Comparison of ENCODE assay signal across 33 cellular contexts in the genomic region with DNA sequence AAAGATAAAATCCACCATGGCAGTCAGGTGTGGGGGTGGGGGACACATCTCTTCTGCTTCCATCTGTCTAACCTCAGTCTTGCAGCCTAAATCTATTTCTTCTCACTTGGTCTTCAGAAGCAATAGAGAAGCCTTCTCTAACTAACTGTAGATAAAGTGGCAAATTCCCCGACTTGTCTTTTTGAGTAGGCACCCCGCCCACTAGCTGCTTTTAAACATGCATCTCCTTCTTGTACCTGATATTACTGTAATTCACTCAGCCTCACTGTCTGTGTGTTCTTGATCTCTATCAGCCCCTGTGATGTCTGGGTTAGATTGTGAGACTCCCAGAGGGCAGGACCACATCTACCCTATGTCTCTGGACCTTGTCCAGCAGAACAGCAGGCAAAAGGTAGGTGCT. TPM values are rescaled to one million over a fixed set of nuclear protein-coding genes. Genes with fewer than 3 reads are reported as not detected.
"Had no signal": no experiment of that assay in that cellular context is flagged by ENCODE, and none has a peak within 500 bp of the region (broad histone marks: within the 10 kb centered on the region; RNA-seq: fewer than 3 reads in every experiment).

No MANE protein-coding gene starts in this region.

- H3K36me3 Mint-ChIP-seq: activated CD4-positive, alpha-beta memory T cell treated with anti-CD3 and anti-CD28 coated beads for 36 hours; activated CD8-positive, alpha-beta memory T cell treated with anti-CD3 and anti-CD28 coated beads, Interleukin-2, amount 10 ng/mL, durations not matched to agents 7 days and 5 days; activated naive CD4-positive, alpha-beta T cell treated with anti-CD3 and anti-CD28 coated beads, Interleukin-2, amount 50 U/mL, for 24 hours; activated naive CD8-positive, alpha-beta T cell treated with anti-CD3 and anti-CD28 coated beads for 36 hours; WTC11 had no signal

- H3K4me3 Mint-ChIP-seq: activated CD4-positive, alpha-beta memory T cell treated with anti-CD3 and anti-CD28 coated beads for 36 hours; activated CD4-positive, alpha-beta T cell treated with anti-CD3 and anti-CD28 coated beads, Interleukin-2, amount 10 ng/mL, durations not matched to agents 24 days and 14 days; activated CD8-positive, alpha-beta memory T cell treated with anti-CD3 and anti-CD28 coated beads, Interleukin-2, amount 10 ng/mL, durations not matched to agents 7 days and 5 days; activated CD8-positive, alpha-beta T cell treated with anti-CD3 and anti-CD28 coated beads, Interleukin-2, amount 10 ng/mL, durations not matched to agents 7 days and 5 days; activated naive CD4-positive, alpha-beta T cell treated with anti-CD3 and anti-CD28 coated beads, Interleukin-2, amount 50 U/mL, for 24 hours; activated naive CD8-positive, alpha-beta T cell treated with anti-CD3 and anti-CD28 coated beads for 36 hours; activated naive CD8-positive, alpha-beta T cell treated with anti-CD3 and anti-CD28 coated beads, Interleukin-2, amount 50 U/mL, for 24 hours; activated T-helper 1 cell treated with anti-CD3 and anti-CD28 coated beads, Interleukin-12 subunit alpha, Interleukin-12 subunit beta, Interleukin-2, Interleukin-4 antibody, amounts not matched to agents 30 ng/mL and 10 ng/mL and 1 ng/mL, durations not matched to agents 14 hours and 24 hours and 36 hours; WTC11 had no signal

- ATAC-seq: activated CD8-positive, alpha-beta memory T cell treated with anti-CD3 and anti-CD28 coated beads, Interleukin-2, amount 10 ng/mL, durations not matched to agents 7 days and 5 days; activated CD8-positive, alpha-beta T cell treated with anti-CD3 and anti-CD28 coated beads, Interleukin-2, amount 10 ng/mL, durations not matched to agents 7 days and 5 days; activated naive CD8-positive, alpha-beta T cell treated with anti-CD3 and anti-CD28 coated beads, Interleukin-2, amount 50 U/mL, for 24 hours; body of pancreas; gastroesophageal sphincter; heart left ventricle; WTC11 had no signal

- H3K9me3 Mint-ChIP-seq: activated CD4-positive, alpha-beta memory T cell treated with anti-CD3 and anti-CD28 coated beads for 36 hours; activated CD4-positive, alpha-beta T cell treated with anti-CD3 and anti-CD28 coated beads, Interleukin-2, amount 10 ng/mL, durations not matched to agents 24 days and 14 days; activated naive CD4-positive, alpha-beta T cell treated with anti-CD3 and anti-CD28 coated beads, Interleukin-2, amount 50 U/mL, for 24 hours; activated naive CD8-positive, alpha-beta T cell treated with anti-CD3 and anti-CD28 coated beads for 36 hours; activated naive CD8-positive, alpha-beta T cell treated with anti-CD3 and anti-CD28 coated beads, Interleukin-2, amount 50 U/mL, for 24 hours; activated T-helper 1 cell treated with anti-CD3 and anti-CD28 coated beads, Interleukin-12 subunit alpha, Interleukin-12 subunit beta, Interleukin-2, Interleukin-4 antibody, amounts not matched to agents 30 ng/mL and 10 ng/mL and 1 ng/mL, durations not matched to agents 14 hours and 24 hours and 36 hours; activated T-helper 2 cell treated with anti-CD3 and anti-CD28 coated beads, Interferon-gamma antibody, Interleukin-2, Interleukin-4, amounts not matched to agents 10 μg/mL and 5 μg/mL and 100 μg/mL, durations not matched to agents 14 hours and 24 hours and 36 hours; WTC11 had no signal

- DNase-seq: activated CD4-positive, alpha-beta memory T cell treated with anti-CD3 and anti-CD28 coated beads for 36 hours; activated CD4-positive, alpha-beta T cell treated with anti-CD3 and anti-CD28 coated beads for 1 hour; activated CD4-positive, alpha-beta T cell treated with anti-CD3 and anti-CD28 coated beads, Interleukin-2, amount 10 ng/mL, durations not matched to agents 24 days and 14 days; activated CD8-positive, alpha-beta memory T cell treated with anti-CD3 and anti-CD28 coated beads, Interleukin-2, amount 10 ng/mL, durations not matched to agents 7 days and 5 days; activated CD8-positive, alpha-beta memory T cell treated with anti-CD3 and anti-CD28 coated beads, Interleukin-2, amount 50 U/mL, for 4 hours; activated CD8-positive, alpha-beta T cell treated with anti-CD3 and anti-CD28 coated beads, Interleukin-2, amount 10 ng/mL, durations not matched to agents 7 days and 5 days; activated gamma-delta T cell; activated naive CD4-positive, alpha-beta T cell treated with Interleukin-2 at 50 U/mL for 16 hours; activated naive CD8-positive, alpha-beta T cell treated with anti-CD3 and anti-CD28 coated beads for 36 hours; activated naive CD8-positive, alpha-beta T cell treated with anti-CD3 and anti-CD28 coated beads, Interleukin-2, amount 50 U/mL, for 24 hours; activated T-cell treated with anti-CD3 and anti-CD28 coated beads, Interleukin-2, amount 50 U/mL, for 1 hour; activated T-cell treated with anti-CD3 and anti-CD28 coated beads, Interleukin-2, amount 50 U/mL, for 48 hours; adrenal gland; aorta; body of pancreas; central memory CD4-positive, alpha-beta T cell; cerebellar nuclear complex; colonic mucosa; effector CD8-positive, alpha-beta T cell; esophagus squamous epithelium; foreskin melanocyte; heart left ventricle; T-helper 2 cell had no signal

- H3K27ac Mint-ChIP-seq: activated CD4-positive, alpha-beta memory T cell treated with anti-CD3 and anti-CD28 coated beads for 36 hours; activated CD4-positive, alpha-beta T cell treated with anti-CD3 and anti-CD28 coated beads, Interleukin-2, amount 10 ng/mL, durations not matched to agents 24 days and 14 days; activated CD8-positive, alpha-beta memory T cell treated with anti-CD3 and anti-CD28 coated beads, Interleukin-2, amount 10 ng/mL, durations not matched to agents 7 days and 5 days; activated CD8-positive, alpha-beta T cell treated with anti-CD3 and anti-CD28 coated beads, Interleukin-2, amount 10 ng/mL, durations not matched to agents 7 days and 5 days; activated naive CD4-positive, alpha-beta T cell treated with anti-CD3 and anti-CD28 coated beads, Interleukin-2, amount 50 U/mL, for 24 hours; activated naive CD8-positive, alpha-beta T cell treated with anti-CD3 and anti-CD28 coated beads for 36 hours; activated naive CD8-positive, alpha-beta T cell treated with anti-CD3 and anti-CD28 coated beads, Interleukin-2, amount 50 U/mL, for 24 hours; activated T-helper 1 cell treated with anti-CD3 and anti-CD28 coated beads, Interleukin-12 subunit alpha, Interleukin-12 subunit beta, Interleukin-2, Interleukin-4 antibody, amounts not matched to agents 30 ng/mL and 10 ng/mL and 1 ng/mL, durations not matched to agents 14 hours and 24 hours and 36 hours; activated T-helper 2 cell treated with anti-CD3 and anti-CD28 coated beads, Interferon-gamma antibody, Interleukin-2, Interleukin-4, amounts not matched to agents 10 μg/mL and 5 μg/mL and 100 μg/mL, durations not matched to agents 14 hours and 24 hours and 36 hours; WTC11 had no signal

- H3K4me3 ChIP-seq: adrenal gland, body of pancreas, breast epithelium, cardiac muscle cell, colonic mucosa, esophagus squamous epithelium, gastroesophageal sphincter, heart left ventricle had no signal

- H3K4me1 Mint-ChIP-seq: activated CD4-positive, alpha-beta T cell treated with anti-CD3 and anti-CD28 coated beads, Interleukin-2, amount 10 ng/mL, durations not matched to agents 24 days and 14 days; activated CD8-positive, alpha-beta memory T cell treated with anti-CD3 and anti-CD28 coated beads, Interleukin-2, amount 10 ng/mL, durations not matched to agents 7 days and 5 days had no signal

- H3K9me3 ChIP-seq: adrenal gland, body of pancreas, breast epithelium, colonic mucosa, esophagus squamous epithelium, gastroesophageal sphincter, heart left ventricle had no signal

RNA-seq across cellular contexts. Expression of a gene that starts 6.8 kb away (rescaled TPM):
- total RNA-seq: activated CD4-positive, alpha-beta memory T cell treated with anti-CD3 and anti-CD28 coated beads for 36 hours; activated CD4-positive, alpha-beta T cell treated with anti-CD3 and anti-CD28 coated beads, Interleukin-2, amount 10 ng/mL, durations not matched to agents 24 days and 14 days; activated CD8-positive, alpha-beta memory T cell treated with anti-CD3 and anti-CD28 coated beads for 36 hours; activated CD8-positive, alpha-beta memory T cell treated with anti-CD3 and anti-CD28 coated beads, Interleukin-2, amount 10 ng/mL, durations not matched to agents 7 days and 5 days; activated CD8-positive, alpha-beta T cell treated with anti-CD3 and anti-CD28 coated beads, Interleukin-2, amount 10 ng/mL, durations not matched to agents 7 days and 5 days; activated naive CD8-positive, alpha-beta T cell treated with anti-CD3 and anti-CD28 coated beads for 36 hours; activated T-helper 1 cell treated with anti-CD3 and anti-CD28 coated beads, Interleukin-12 subunit alpha, Interleukin-12 subunit beta, Interleukin-2, Interleukin-4 antibody, amounts not matched to agents 30 ng/mL and 10 ng/mL and 1 ng/mL, durations not matched to agents 14 hours and 24 hours and 36 hours; activated T-helper 2 cell treated with anti-CD3 and anti-CD28 coated beads, Interferon-gamma antibody, Interleukin-2, Interleukin-4, amounts not matched to agents 10 μg/mL and 5 μg/mL and 100 μg/mL, durations not matched to agents 14 hours and 24 hours and 36 hours; breast epithelium; cardiac muscle cell; esophagus squamous epithelium; gastroesophageal sphincter; T-helper 1 cell treated with Interleukin-12 subunit alpha and Interleukin-12 subunit beta and Interleukin-4 antibody, amounts not matched to agents 30 ng/mL and 1 ng/mL, for 36 hours had no signal
- polyA plus RNA-seq: aorta, cardiac muscle cell, esophagus had no signal
